In genomic region chr14:58812050-58812690, GRCh38 we compare ENCODE assay signal across 13 cellular contexts.
DNase-seq lines count a peak whose midpoint lies in the region; ATAC-seq and TF ChIP-seq lines count a peak whose summit lies in the region.
"Had no signal": no experiment of that assay in that cellular context is flagged by ENCODE, and none has a peak within 500 bp of the region (broad histone marks: within the 10 kb centered on the region; RNA-seq: fewer than 3 reads in every experiment).

No MANE protein-coding gene starts in this region.

- TF ChIP-seq CTCF in dorsolateral prefrontal cortex (IDR thresholded peaks at IDR 0.05 in 54 of 56, conservative IDR thresholded peaks at IDR 0.05 in 2 of 56; ENCODE audit: low read depth in 1 of 56, partially characterized antibody in 56 of 56), result no peak

- H3K4me3 Mint-ChIP-seq in naive thymus-derived CD8-positive, alpha-beta T cell, result no peak overlapping the region
- H3K4me3 Mint-ChIP-seq: activated naive CD4-positive, alpha-beta T cell treated with anti-CD3 and anti-CD28 coated beads, Interleukin-2, amount 50 U/mL, for 24 hours; CD4-positive, alpha-beta memory T cell had no signal

- intact Hi-C loops in dorsolateral prefrontal cortex (cut with DNase I), result loop anchor here in 1 of 2 donors (1.0 kb wide), 1 partner anchor 53 kb away; no protein-coding TSS in a partner anchor

- H3K9me3 Mint-ChIP-seq in naive thymus-derived CD8-positive, alpha-beta T cell, result no peaks in the 10 kb centered on the region
- H3K9me3 Mint-ChIP-seq: activated naive CD4-positive, alpha-beta T cell treated with anti-CD3 and anti-CD28 coated beads, Interleukin-2, amount 50 U/mL, for 24 hours had no signal

- H3K27ac Mint-ChIP-seq in naive thymus-derived CD8-positive, alpha-beta T cell, result no peak overlapping the region
- H3K27ac Mint-ChIP-seq: activated naive CD4-positive, alpha-beta T cell treated with anti-CD3 and anti-CD28 coated beads, Interleukin-2, amount 50 U/mL, for 24 hours; CD4-positive, alpha-beta memory T cell had no signal

- no peaks in the 10 kb centered on the region for H3K36me3 Mint-ChIP-seq in naive thymus-derived CD8-positive, alpha-beta T cell
- H3K36me3 Mint-ChIP-seq: CD4-positive, alpha-beta memory T cell had no signal

- no peak overlapping the region for H3K4me3 ChIP-seq in dorsolateral prefrontal cortex

- ATAC-seq in GM18508 (IDR thresholded peaks at IDR 0.05; ENCODE audit: insufficient read depth, unreplicated experiment) (peak; percentile 81), GM21423 (IDR thresholded peaks at IDR 0.05; ENCODE audit: unreplicated experiment) (peak; percentile 77), HG03196 (IDR thresholded peaks at IDR 0.05; ENCODE audit: unreplicated experiment) (peak; percentile 71)
- ATAC-seq in naive thymus-derived CD8-positive, alpha-beta T cell, result no peak

- DNase-seq in dorsolateral prefrontal cortex (peak in 1 of 10 donors; percentile 16), NCI-H82 treated with DMSO at 0.1 percent for 48 hours (lab: John Stamatoyannopoulos, UW; ENCODE audit: unreplicated experiment) (no peak), globus pallidus (ENCODE audit: low spot score) (no peak)
- no peak for DNase-seq in NK-92 treated with Interleukin-12 subunit alpha and Interleukin-12 subunit beta, amount 100 ng/mL, for 24 hours (lab: John Stamatoyannopoulos, UW)
- DNase-seq in naive thymus-derived CD8-positive, alpha-beta T cell, result no peak
- DNase-seq: activated CD4-positive, alpha-beta T cell treated with anti-CD3 and anti-CD28 coated beads for 4 hours; CD4-positive, alpha-beta memory T cell; effector memory CD4-positive, alpha-beta T cell; NCI-H187 treated with DMSO at 0.1 percent for 48 hours had no signal

- no peaks in the 10 kb centered on the region for H3K4me1 Mint-ChIP-seq in naive thymus-derived CD8-positive, alpha-beta T cell
- H3K4me1 Mint-ChIP-seq: activated naive CD4-positive, alpha-beta T cell treated with anti-CD3 and anti-CD28 coated beads, Interleukin-2, amount 50 U/mL, for 24 hours; CD4-positive, alpha-beta memory T cell had no signal

- POLR2A ChIA-PET in naive thymus-derived CD8-positive, alpha-beta T cell (lab: Charles Lee), result no interaction called here

- H3K27ac ChIP-seq in dorsolateral prefrontal cortex, result peak overlapping the region in 56 of 59 donors; percentile 21 to 96 (median 74)

- peaks cover 0 to 9% (median 0%) of the 10 kb centered on the region in 5 donors for H3K27me3 Mint-ChIP-seq in naive thymus-derived CD8-positive, alpha-beta T cell
- H3K27me3 Mint-ChIP-seq: activated naive CD4-positive, alpha-beta T cell treated with anti-CD3 and anti-CD28 coated beads, Interleukin-2, amount 50 U/mL, for 24 hours had no signal

- H3K27me3 ChIP-seq in dorsolateral prefrontal cortex, result no peaks in the 10 kb centered on the region

Comparison
In these comparisons a context has a peak if more than half of its experiments do, and no peak if none do; other contexts are left out.
1. ATAC-seq: peak in GM18508 (single experiment), GM21423 (single experiment) and HG03196 (single experiment); none in naive thymus-derived CD8-positive, alpha-beta T cell (0 of 2).